ENCODE assay signal across 8 cellular contexts in the genomic region with DNA sequence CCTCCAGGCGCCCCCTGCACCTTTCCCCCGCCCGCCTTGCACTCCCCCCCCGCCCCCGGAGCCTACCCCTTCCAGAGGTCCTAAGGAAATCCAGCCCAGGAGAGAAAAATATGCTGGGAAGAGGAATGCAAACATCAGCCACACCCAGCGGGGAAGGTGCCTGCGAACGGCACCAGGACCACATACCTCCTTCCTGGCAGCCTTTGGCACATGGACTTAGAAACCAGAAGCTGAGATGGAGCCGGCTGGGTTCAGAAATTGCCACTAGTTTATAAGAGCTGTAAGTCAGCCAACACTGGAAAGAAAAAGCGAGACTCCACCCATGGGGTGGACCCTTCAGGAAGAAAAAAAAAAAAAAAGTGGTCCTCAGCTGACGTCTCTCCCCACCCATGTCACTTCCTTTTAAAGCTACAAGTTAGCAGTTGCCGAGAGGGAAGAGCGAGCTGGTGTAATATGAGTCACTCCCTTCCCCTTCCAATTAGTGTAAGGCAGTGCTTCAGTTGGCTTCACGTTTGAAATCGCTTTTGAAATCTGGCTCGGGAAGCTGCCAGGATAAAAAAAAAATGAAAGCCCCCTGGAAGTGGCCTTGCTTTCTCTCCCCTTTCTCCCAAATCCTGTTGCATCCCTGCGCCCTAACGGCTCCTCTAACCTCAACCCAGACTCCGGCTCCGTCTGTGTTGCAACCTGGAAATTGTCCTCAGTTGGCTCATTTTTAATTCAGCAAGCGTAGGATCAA. TPM values are rescaled to one million over a fixed set of nuclear protein-coding genes. Genes with fewer than 3 reads are reported as not detected.
DNase-seq lines count a peak whose midpoint lies in the region; FAIRE-seq and TF ChIP-seq lines count a peak whose summit lies in the region.

A gene with protein sequence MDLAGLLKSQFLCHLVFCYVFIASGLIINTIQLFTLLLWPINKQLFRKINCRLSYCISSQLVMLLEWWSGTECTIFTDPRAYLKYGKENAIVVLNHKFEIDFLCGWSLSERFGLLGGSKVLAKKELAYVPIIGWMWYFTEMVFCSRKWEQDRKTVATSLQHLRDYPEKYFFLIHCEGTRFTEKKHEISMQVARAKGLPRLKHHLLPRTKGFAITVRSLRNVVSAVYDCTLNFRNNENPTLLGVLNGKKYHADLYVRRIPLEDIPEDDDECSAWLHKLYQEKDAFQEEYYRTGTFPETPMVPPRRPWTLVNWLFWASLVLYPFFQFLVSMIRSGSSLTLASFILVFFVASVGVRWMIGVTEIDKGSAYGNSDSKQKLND (minus strand): TSS at position 310 of the 736 bp plus-strand sequence. CDS start 41,848 bp downstream, outside the sequence.

- H3K14ac ChIP-seq in H9 (ENCODE audit: insufficient read depth, low read length), result peak within 1 kb of the TSS; percentile 91; the same call in 1 of the 2 replicates

- peak within 1 kb of the TSS; percentile 84 for H3T11ph ChIP-seq in H9 (ENCODE audit: low read length)

- no peak within 1 kb of the TSS; the same call in 1 of the 2 replicates for H3K4ac ChIP-seq in H9 (ENCODE audit: low read depth, low read length)

- no peak within 1 kb of the TSS for H3K23ac ChIP-seq in H9 (ENCODE audit: insufficient read length, low read depth, low read length)

- H3K4me1 ChIP-seq in H9 (ENCODE audit: insufficient read depth, low read length) (no peaks in the 10 kb centered on the region; the same call in none of the 2 replicates), MM.1S (ENCODE audit: low read length) (no peaks in the 10 kb centered on the region), SJCRH30 (peaks cover 3% of the 10 kb centered on the region; the same call in 1 of the 2 replicates), neutrophil (ENCODE audit: control insufficient read depth in 1 of 2, insufficient read depth in 1 of 2, low read depth in 1 of 2, low read length in 1 of 2) (peaks cover 10 to 22% of the 10 kb centered on the region in 2 experiments)

- no peak within 1 kb of the TSS for H2AK5ac ChIP-seq in H9 (ENCODE audit: insufficient read length, low read length)

- no peaks in the 10 kb centered on the region; the same call in 1 of the 2 replicates for H3K27me3 Mint-ChIP-seq in H9 (ENCODE audit: low read depth)
- peaks cover 3% of the 10 kb centered on the region for H3K27me3 Mint-ChIP-seq in activated naive CD4-positive, alpha-beta T cell treated with anti-CD3 and anti-CD28 coated beads for 36 hours (ENCODE audit: low read depth)

- no peak within 1 kb of the TSS for H4K8ac ChIP-seq in H9 (replicated peaks; ENCODE audit: insufficient read length, low read depth, low read length)

- peaks cover 7 to 10% (median 9%) of the 10 kb centered on the region in 3 experiments; a peak in 4 of 7 replicates for H3K36me3 Mint-ChIP-seq in H9 (ENCODE audit: insufficient read depth in 1 of 3, low read depth in 3 of 3)
- no peaks in the 10 kb centered on the region for H3K36me3 Mint-ChIP-seq in activated naive CD4-positive, alpha-beta T cell treated with anti-CD3 and anti-CD28 coated beads for 36 hours (ENCODE audit: low read depth)

- peak within 1 kb of the TSS; percentile 93 for H3K18ac ChIP-seq in H9 (ENCODE audit: insufficient read length, low read depth, low read length)

- H3K23me2 ChIP-seq in H9 (ENCODE audit: insufficient read length, low read depth, low read length, poor library complexity, severe bottlenecking), result peaks cover 9% of the 10 kb centered on the region

- H2AFZ ChIP-seq in H9 (ENCODE audit: low read length), result peak within 1 kb of the TSS; percentile 82
- H2AFZ ChIP-seq in MM.1S (ENCODE audit: low read length), result peak within 1 kb of the TSS; percentile 63; the same call in 1 of the 2 replicates

- H3K4me3 ChIP-seq in MM.1S (ENCODE audit: low read length) (peak within 1 kb of the TSS; percentile 53; the same call in 1 of the 2 replicates), SJCRH30 (peak within 1 kb of the TSS; percentile 68), neutrophil (ENCODE audit: low read depth in 1 of 2, low read length in 1 of 2) (peak within 1 kb of the TSS; percentile 52 to 62)

- H3K4me2 ChIP-seq in H9 (ENCODE audit: insufficient read depth, insufficient read length, low read length) (peak within 1 kb of the TSS; percentile 77), MM.1S (ENCODE audit: low read depth, low read length) (peak within 1 kb of the TSS; percentile 45)

- H3K79me2 ChIP-seq in H9 (ENCODE audit: insufficient read depth, low read length) (peaks cover 1% of the 10 kb centered on the region; the same call in 1 of the 2 replicates), MM.1S (ENCODE audit: low read length) (no peaks in the 10 kb centered on the region)

- TF ChIP-seq CTCF in H9 (conservative IDR thresholded peaks at IDR 0.05) (no peak), MM.1S (IDR thresholded peaks at IDR 0.05; ENCODE audit: low read length) (no peak), neutrophil (IDR thresholded peaks at IDR 0.05) (no peak)

- no peak within 1 kb of the TSS for H2BK15ac ChIP-seq in H9 (ENCODE audit: low read depth, low read length)

- H3K56ac ChIP-seq in H9 (ENCODE audit: insufficient read length, low read depth, low read length), result no peak within 1 kb of the TSS

- H2BK12ac ChIP-seq in H9 (ENCODE audit: insufficient read length, low read depth, low read length), result no peak within 1 kb of the TSS

- H3K9ac ChIP-seq in H9 (ENCODE audit: extremely low read depth, insufficient read length, low read length) (peak within 1 kb of the TSS; percentile 75), MM.1S (ENCODE audit: low read length) (peak within 1 kb of the TSS; percentile 48; the same call in 1 of the 2 replicates)

- H3K79me1 ChIP-seq in H9 (ENCODE audit: insufficient read depth, low read depth, low read length, poor library complexity, severe bottlenecking), result no peaks in the 10 kb centered on the region

- no peak within 1 kb of the TSS for H2BK20ac ChIP-seq in H9 (ENCODE audit: low read depth, low read length, poor library complexity, severe bottlenecking)

- H4K5ac ChIP-seq in H9 (ENCODE audit: insufficient read length, low read depth, low read length), result peak within 1 kb of the TSS; percentile 65

- peak within 1 kb of the TSS; percentile 71 for H3K27ac ChIP-seq in H9 (ENCODE audit: insufficient read length, low read depth, low read length)
- H3K27ac ChIP-seq in MM.1S (ENCODE audit: low read length), result no peak within 1 kb of the TSS
- peak within 1 kb of the TSS; percentile 47 for H3K27ac ChIP-seq in SJCRH30
- H3K27ac ChIP-seq in neutrophil, result peak within 1 kb of the TSS; percentile 25
- peak within 1 kb of the TSS; percentile 62 for H3K27ac ChIP-seq in temporal lobe (ENCODE audit: low read depth, low read length)

- FAIRE-seq in G401.6 (lab: Jason Lieb, UNC) (peak; percentile 99), frontal cortex (lab: Jason Lieb, UNC) (peak; percentile 36)

- H3K9me3 ChIP-seq in H9 (ENCODE audit: control insufficient read depth, low read depth, low read length) (no peaks in the 10 kb centered on the region), MM.1S (replicated peaks; ENCODE audit: insufficient read depth, low read length) (no peaks in the 10 kb centered on the region), SJCRH30 (replicated peaks) (no peaks in the 10 kb centered on the region), neutrophil (no peaks in the 10 kb centered on the region)

- peak; percentile 89 for DNase-seq in H9
- DNase-seq in MM.1S, result peak; percentile 72
- peak; percentile 89 to 97 for DNase-seq in SJCRH30
- peak; percentile 71 for DNase-seq in activated naive CD4-positive, alpha-beta T cell treated with anti-CD3 and anti-CD28 coated beads for 36 hours
- peak; percentile 69 to 84 for DNase-seq in frontal cortex (ENCODE audit: low spot score in 2 of 2)

- peak within 1 kb of the TSS; percentile 98 to 99 (median 99) for H3K27ac Mint-ChIP-seq in H9
- peak within 1 kb of the TSS; percentile 77 for H3K27ac Mint-ChIP-seq in activated naive CD4-positive, alpha-beta T cell treated with anti-CD3 and anti-CD28 coated beads for 36 hours

- intact Hi-C loops in activated naive CD4-positive, alpha-beta T cell treated with anti-CD3 and anti-CD28 coated beads for 36 hours (cut with micrococcal nuclease), result loop anchor here (1.0 to 5.0 kb wide), 6 partner anchors 38 to 1453 kb away; a partner anchor contains a TSS

- H3K27me3 ChIP-seq in H9 (ENCODE audit: insufficient read depth, low read length), result no peaks in the 10 kb centered on the region
- no peaks in the 10 kb centered on the region for H3K27me3 ChIP-seq in MM.1S (replicated peaks; ENCODE audit: insufficient read depth, low read length)
- no peaks in the 10 kb centered on the region for H3K27me3 ChIP-seq in SJCRH30
- peaks cover 28% of the 10 kb centered on the region for H3K27me3 ChIP-seq in neutrophil

- peak within 1 kb of the TSS; percentile 84 to 95 for H3K4me3 Mint-ChIP-seq in H9
- peak within 1 kb of the TSS; percentile 73 for H3K4me3 Mint-ChIP-seq in activated naive CD4-positive, alpha-beta T cell treated with anti-CD3 and anti-CD28 coated beads for 36 hours

- peak within 1 kb of the TSS; percentile 66 for H2BK5ac ChIP-seq in H9 (ENCODE audit: insufficient read length, low read length)

- CTCF ChIA-PET in activated naive CD4-positive, alpha-beta T cell treated with anti-CD3 and anti-CD28 coated beads for 36 hours (lab: Charles Lee), result interaction anchor here (0.7 kb wide), 1 partner anchor 121 kb away, joined by 3 read pairs; no protein-coding TSS in a partner anchor

- H3F3A ChIP-seq in MM.1S (ENCODE audit: insufficient read depth, low read length), result no peaks in the 10 kb centered on the region

- H3K36me3 ChIP-seq in MM.1S (replicated peaks; ENCODE audit: insufficient read depth, low read length) (no peaks in the 10 kb centered on the region), SJCRH30 (no peaks in the 10 kb centered on the region), neutrophil (no peaks in the 10 kb centered on the region)

- H3K9me3 Mint-ChIP-seq in H9, result no peaks in the 10 kb centered on the region; a peak in 1 of 5 replicates
- no peaks in the 10 kb centered on the region for H3K9me3 Mint-ChIP-seq in activated naive CD4-positive, alpha-beta T cell treated with anti-CD3 and anti-CD28 coated beads for 36 hours

- no peak within 1 kb of the TSS for H4K91ac ChIP-seq in H9 (ENCODE audit: insufficient read length, low read depth, low read length)

- H3K4me1 Mint-ChIP-seq in H9, result peaks cover 32 to 33% of the 10 kb centered on the region in 2 experiments
- H3K4me1 Mint-ChIP-seq in activated naive CD4-positive, alpha-beta T cell treated with anti-CD3 and anti-CD28 coated beads for 36 hours (ENCODE audit: low read depth), result peaks cover 16% of the 10 kb centered on the region

- peak within 1 kb of the TSS; percentile 98 for H2BK120ac ChIP-seq in H9 (ENCODE audit: low read depth, low read length, poor library complexity, severe bottlenecking)

- no CpG with 5 or more reads among the region's 21 CpGs for WGBS in H9 (ENCODE audit: extremely low coverage, insufficient read length, low lambda C conversion rate)

- no peaks in the 10 kb centered on the region for H4K20me1 ChIP-seq in H9 (ENCODE audit: control insufficient read depth, insufficient read depth, insufficient read length)
- H4K20me1 ChIP-seq in MM.1S (ENCODE audit: insufficient read depth, low read length), result no peaks in the 10 kb centered on the region

- H3K9me2 ChIP-seq in MM.1S (replicated peaks; ENCODE audit: insufficient read depth, low read length), result no peaks in the 10 kb centered on the region

RNA-seq across cellular contexts. Expression of the gene that starts here (rescaled TPM):
- total RNA-seq in H9 (2021) (19.5 and 22.0 TPM in 2 replicates), frontal cortex (44.4 TPM), temporal lobe (47.9 TPM)
- 13.2 and 16.7 TPM in 2 replicates for total RNA-seq in SJCRH30 (2014; rRNA removed; shearing (Covaris generic))
- 1 to 10 TPM; 3.7 to 4.2 TPM for total RNA-seq in activated naive CD4-positive, alpha-beta T cell treated with anti-CD3 and anti-CD28 coated beads for 36 hours
